Comparison of ENCODE assay signal across 9 cellular contexts in genomic region chr13:45367358-45367757, GRCh38. TPM values are rescaled to one million over a fixed set of nuclear protein-coding genes. Genes with fewer than 3 reads are reported as not detected.
DNase-seq lines count a peak whose midpoint lies in the region; ATAC-seq and TF ChIP-seq lines count a peak whose summit lies in the region.
"Had no signal": no experiment of that assay in that cellular context is flagged by ENCODE, and none has a peak within 500 bp of the region (broad histone marks: within the 10 kb centered on the region; RNA-seq: fewer than 3 reads in every experiment).

No MANE protein-coding gene starts in this region.

- peaks cover 15% of the 10 kb centered on the region for H3K9me3 ChIP-seq in OCI-LY7 (ENCODE audit: low read length)
- H3K9me3 ChIP-seq: ovary had no signal

- peak; percentile 76 for ATAC-seq in GM18873 (IDR thresholded peaks at IDR 0.05; ENCODE audit: low FRiP score, unreplicated experiment)
- ATAC-seq in HG03066 (IDR thresholded peaks at IDR 0.05; ENCODE audit: low read depth, unreplicated experiment), result peak; percentile 95

- intact Hi-C loops in OCI-LY7 (cut with micrococcal nuclease; ENCODE audit: unreplicated experiment), result no loop called here

- no peaks in the 10 kb centered on the region for H3K27me3 ChIP-seq in ACC112 (ENCODE audit: insufficient read depth, low read length)
- H3K27me3 ChIP-seq: ovary had no signal

- TF ChIP-seq CTCF in OCI-LY7 (conservative IDR thresholded peaks at IDR 0.05; ENCODE audit: low read length) (no peak), fibroblast of villous mesenchyme (IDR thresholded peaks at IDR 0.05; ENCODE audit: insufficient read depth, low read depth, low read length) (no peak)

- H3K36me3 ChIP-seq in ACC112 (ENCODE audit: insufficient read depth, low read length), result peaks cover 13% of the 10 kb centered on the region; the same call in 1 of the 2 replicates
- H3K36me3 ChIP-seq in OCI-LY7 (ENCODE audit: insufficient read depth, low read length), result peaks cover 17% of the 10 kb centered on the region; the same call in 1 of the 2 replicates
- H3K36me3 ChIP-seq: ovary had no signal

- DNase-seq in OCI-LY7 (ENCODE audit: low spot score), result peak; percentile 84
- peak; percentile 81 for DNase-seq in activated T-cell treated with anti-CD3 and anti-CD28 coated beads, Interleukin-2, amount 50 U/mL, for 1 hour
- DNase-seq in fibroblast of villous mesenchyme (ENCODE audit: low read depth), result peak; percentile 65
- peak; percentile 93 for DNase-seq in stimulated activated CD4-positive, alpha-beta T cell treated with anti-CD3 and anti-CD28 coated beads, Interleukin-2, amount 100 ng/mL, for 4 hours (ENCODE audit: low read depth)
- no peak for DNase-seq in NCI-H128 (lab: John Stamatoyannopoulos, UW; ENCODE audit: unreplicated experiment)

- peak overlapping the region; percentile 68 for H3K4me2 ChIP-seq in OCI-LY7 (ENCODE audit: low read length)

- H3K4me3 ChIP-seq in ACC112 (ENCODE audit: low read depth, low read length) (no peak overlapping the region), OCI-LY7 (ENCODE audit: low read depth, low read length, poor library complexity, severe bottlenecking) (peak overlapping the region; percentile 41), fibroblast of villous mesenchyme (ENCODE audit: low read depth, low read length) (no peak overlapping the region)
- H3K4me3 ChIP-seq: ovary had no signal

- CTCF ChIA-PET in OCI-LY7 (lab: Charles Lee; ENCODE audit: unreplicated experiment), result no interaction called here

- H3K4me1 ChIP-seq in ACC112 (ENCODE audit: control insufficient read depth, insufficient read depth, low read length, unreplicated experiment) (peaks cover 8% of the 10 kb centered on the region), OCI-LY7 (ENCODE audit: insufficient read depth, low read length, poor library complexity, severe bottlenecking) (peaks cover 18% of the 10 kb centered on the region)

- H3K9me2 ChIP-seq in OCI-LY7 (ENCODE audit: insufficient read depth, low read length), result no peaks in the 10 kb centered on the region

- no TSS peak for BruUV-seq in OCI-LY7 (replicated peaks; lab: Mats Ljungman, UMichigan)

- H3K27ac ChIP-seq in ACC112 (ENCODE audit: low read depth, low read length) (peak overlapping the region; percentile 40; the same call in 1 of the 2 replicates), OCI-LY7 (ENCODE audit: low read depth, low read length, poor library complexity, severe bottlenecking) (peak overlapping the region; percentile 50)
- H3K27ac ChIP-seq: ovary had no signal

- H3K79me2 ChIP-seq in ACC112 (ENCODE audit: control insufficient read depth, insufficient read depth, low read length, unreplicated experiment), result no peaks in the 10 kb centered on the region
- H3K79me2 ChIP-seq in OCI-LY7 (ENCODE audit: insufficient read depth, low read depth, low read length), result no peaks in the 10 kb centered on the region

- H4K20me1 ChIP-seq in OCI-LY7 (ENCODE audit: insufficient read depth, low read length), result no peaks in the 10 kb centered on the region

- POLR2A ChIA-PET in OCI-LY7 (lab: Charles Lee), result interaction anchor here (0.7 to 1.4 kb wide), 6 partner anchors 16 to 169 kb away, joined by 3 to 5 read pairs (median 3); partner anchors contain the start of gene TPT1

- H2AFZ ChIP-seq in ACC112 (ENCODE audit: low read length, unreplicated experiment), result no peak overlapping the region
- H2AFZ ChIP-seq in OCI-LY7 (ENCODE audit: low read length), result peak overlapping the region; percentile 62; the same call in 1 of the 2 replicates

RNA-seq across cellular contexts. Expression of gene TPT1, which starts 26.4 kb away (rescaled TPM):
- 1,996 and 2,481 TPM in 2 replicates for total RNA-seq in OCI-LY7 (2014; rRNA removed; shearing (Covaris generic))
- 2,337 and 2,698 TPM in 2 replicates for total RNA-seq in OCI-LY7 (2022)
- 1,653 and 2,345 TPM in 2 replicates for total RNA-seq in fibroblast of villous mesenchyme

RNA-seq across cellular contexts. Expression of gene SLC25A30, which starts 50.8 kb away (rescaled TPM):
- total RNA-seq in OCI-LY7 (2014; rRNA removed; shearing (Covaris generic)), result 0.46 and 1.5 TPM in 2 replicates
- total RNA-seq in OCI-LY7 (2022) (0.35 and 0.78 TPM in 2 replicates), fibroblast of villous mesenchyme (18.0 and 24.2 TPM in 2 replicates)
